ENCODE assay signal across 15 cellular contexts in genomic region chr3:123980539-123980938, GRCh38. TPM values are rescaled to one million over a fixed set of nuclear protein-coding genes. Genes with fewer than 3 reads are reported as not detected.
DNase-seq lines count a peak whose midpoint lies in the region; ATAC-seq, FAIRE-seq and TF ChIP-seq lines count a peak whose summit lies in the region.
"Had no signal": no experiment of that assay in that cellular context is flagged by ENCODE, and none has a peak within 500 bp of the region (broad histone marks: within the 10 kb centered on the region; RNA-seq: fewer than 3 reads in every experiment).

No MANE protein-coding gene starts in this region.

- H2BK120ac ChIP-seq in trophoblast cell (ENCODE audit: insufficient read depth, low read length, poor library complexity): no peak overlapping the region

- H3K36me3 Mint-ChIP-seq in astrocyte (ENCODE audit: low read depth, unreplicated experiment): no peaks in the 10 kb centered on the region
- H3K36me3 Mint-ChIP-seq in glutamatergic neuron (ENCODE audit: unreplicated experiment): peaks cover 8% of the 10 kb centered on the region
- H3K36me3 Mint-ChIP-seq in progenitor cell of endocrine pancreas (ENCODE audit: insufficient read depth): no peaks in the 10 kb centered on the region
- no peaks in the 10 kb centered on the region for H3K36me3 Mint-ChIP-seq in activated CD8-positive, alpha-beta T cell treated with anti-CD3 and anti-CD28 coated beads, Interleukin-2, amount 10 ng/mL, durations not matched to agents 7 days and 5 days (ENCODE audit: low read depth)
- H3K36me3 Mint-ChIP-seq: naive B cell had no signal

- no CpG with 5 or more reads among the region's 4 CpGs for WGBS in trophoblast cell (ENCODE audit: extremely low coverage, insufficient coverage, insufficient read length)

- H2AK5ac ChIP-seq in trophoblast cell (ENCODE audit: low read length): no peak overlapping the region

- H4K8ac ChIP-seq in trophoblast cell (ENCODE audit: low read depth, low read length): no peak overlapping the region

- H3K14ac ChIP-seq in trophoblast cell (ENCODE audit: low read length): no peak overlapping the region

- no peak overlapping the region for H3K18ac ChIP-seq in trophoblast cell (ENCODE audit: low read length)

- H2AFZ ChIP-seq in astrocyte (ENCODE audit: low read depth, low read length) (peak overlapping the region; percentile 87), trophoblast cell (ENCODE audit: insufficient read depth, low read length, poor library complexity) (no peak overlapping the region)

- H3K27me3 Mint-ChIP-seq in astrocyte (ENCODE audit: low read depth, unreplicated experiment): peaks cover 10% of the 10 kb centered on the region
- peaks cover 3% of the 10 kb centered on the region for H3K27me3 Mint-ChIP-seq in glutamatergic neuron (ENCODE audit: unreplicated experiment)
- H3K27me3 Mint-ChIP-seq in progenitor cell of endocrine pancreas: peaks cover 44% of the 10 kb centered on the region
- H3K27me3 Mint-ChIP-seq in activated CD8-positive, alpha-beta T cell treated with anti-CD3 and anti-CD28 coated beads, Interleukin-2, amount 10 ng/mL, durations not matched to agents 7 days and 5 days (ENCODE audit: low read depth): peaks cover 38% of the 10 kb centered on the region

- no peak overlapping the region for H4K12ac ChIP-seq in trophoblast cell (ENCODE audit: low read depth, low read length)

- no peaks in the 10 kb centered on the region for H3K36me3 ChIP-seq in ES-I3 (ENCODE audit: insufficient read depth, low read length)
- H3K36me3 ChIP-seq in astrocyte (ENCODE audit: insufficient read depth, low read length): no peaks in the 10 kb centered on the region
- no peaks in the 10 kb centered on the region for H3K36me3 ChIP-seq in trophoblast cell (ENCODE audit: control insufficient read depth in 1 of 2, insufficient read depth in 2 of 2, low read length in 2 of 2)
- H3K36me3 ChIP-seq: adrenal gland had no signal

- H2BK5ac ChIP-seq in trophoblast cell (ENCODE audit: low read depth, low read length, poor library complexity): no peak overlapping the region

- no peaks in the 10 kb centered on the region for H3K79me1 ChIP-seq in trophoblast cell (ENCODE audit: low read length)

- TF ChIP-seq CTCF in astrocyte (IDR thresholded peaks at IDR 0.05; ENCODE audit: insufficient read depth, low read depth, low read length) (no peak), glutamatergic neuron (IDR thresholded peaks at IDR 0.05; ENCODE audit: partially characterized antibody, unreplicated experiment) (no peak), progenitor cell of endocrine pancreas (IDR thresholded peaks at IDR 0.05; ENCODE audit: unreplicated experiment) (no peak)

- H4K91ac ChIP-seq in trophoblast cell (ENCODE audit: low read depth, low read length): no peak overlapping the region

- ATAC-seq in activated CD8-positive, alpha-beta T cell treated with anti-CD3 and anti-CD28 coated beads, Interleukin-2, amount 10 ng/mL, durations not matched to agents 7 days and 5 days: no peak

- no peaks in the 10 kb centered on the region for H4K20me1 ChIP-seq in astrocyte (ENCODE audit: insufficient read depth, low read length)

- H3K9me3 Mint-ChIP-seq in astrocyte (ENCODE audit: unreplicated experiment) (peaks cover 6% of the 10 kb centered on the region), glutamatergic neuron (ENCODE audit: unreplicated experiment) (no peaks in the 10 kb centered on the region), progenitor cell of endocrine pancreas (ENCODE audit: low read depth) (no peaks in the 10 kb centered on the region)
- H3K9me3 Mint-ChIP-seq in activated CD8-positive, alpha-beta T cell treated with anti-CD3 and anti-CD28 coated beads, Interleukin-2, amount 10 ng/mL, durations not matched to agents 7 days and 5 days (ENCODE audit: insufficient read depth): no peaks in the 10 kb centered on the region
- H3K9me3 Mint-ChIP-seq: CD4-positive, alpha-beta T cell; naive B cell had no signal

- CTCF ChIA-PET in activated CD8-positive, alpha-beta T cell treated with anti-CD3 and anti-CD28 coated beads, Interleukin-2, amount 10 ng/mL, durations not matched to agents 7 days and 5 days (lab: Charles Lee): interaction anchor here (0.9 to 2.4 kb wide), 4 partner anchors 8 to 20 kb away, joined by 3 to 8 read pairs (median 4); partner anchors contain the start of gene CCDC14

- no peak overlapping the region for H3K27ac ChIP-seq in astrocyte (ENCODE audit: low read depth, low read length)
- H3K27ac ChIP-seq in trophoblast cell (ENCODE audit: low read depth, low read length): no peak overlapping the region
- H3K27ac ChIP-seq: adrenal gland had no signal

- H3K23ac ChIP-seq in trophoblast cell (ENCODE audit: low read length): no peak overlapping the region

- H3K4me1 ChIP-seq in ES-I3 (ENCODE audit: insufficient read depth, low read length): no peaks in the 10 kb centered on the region
- H3K4me1 ChIP-seq in astrocyte (ENCODE audit: insufficient read depth, low read length): peaks cover 4% of the 10 kb centered on the region
- H3K4me1 ChIP-seq in trophoblast cell (ENCODE audit: control insufficient read depth in 1 of 2, insufficient read depth in 2 of 2, low read length in 2 of 2): no peaks in the 10 kb centered on the region

- H3K4ac ChIP-seq in trophoblast cell (ENCODE audit: low read depth, low read length): no peak overlapping the region

- no peak overlapping the region for H2BK12ac ChIP-seq in trophoblast cell (ENCODE audit: low read length)

- H3K9ac ChIP-seq in ES-I3 (ENCODE audit: low read depth, low read length) (peak overlapping the region; percentile 47; the same call in 1 of the 2 replicates), astrocyte (ENCODE audit: low read length) (peak overlapping the region; percentile 48), trophoblast cell (ENCODE audit: low read length) (no peak overlapping the region)

- H3K4me1 Mint-ChIP-seq in astrocyte (ENCODE audit: low read depth, unreplicated experiment): peaks cover 4% of the 10 kb centered on the region
- H3K4me1 Mint-ChIP-seq in glutamatergic neuron (ENCODE audit: low read depth, unreplicated experiment): no peaks in the 10 kb centered on the region
- peaks cover 3% of the 10 kb centered on the region for H3K4me1 Mint-ChIP-seq in progenitor cell of endocrine pancreas (ENCODE audit: low read depth)
- H3K4me1 Mint-ChIP-seq in activated CD8-positive, alpha-beta T cell treated with anti-CD3 and anti-CD28 coated beads, Interleukin-2, amount 10 ng/mL, durations not matched to agents 7 days and 5 days (ENCODE audit: low read depth): no peaks in the 10 kb centered on the region

- H3K4me2 ChIP-seq in astrocyte (ENCODE audit: low read length) (peak overlapping the region; percentile 98), trophoblast cell (ENCODE audit: low read length) (no peak overlapping the region)

- H3K9me3 ChIP-seq in ES-I3 (ENCODE audit: control insufficient read depth, insufficient read depth, low read length): no peaks in the 10 kb centered on the region
- no peaks in the 10 kb centered on the region for H3K9me3 ChIP-seq in astrocyte (ENCODE audit: insufficient read depth, low read depth, low read length)
- H3K9me3 ChIP-seq in trophoblast cell (ENCODE audit: insufficient read depth, low read depth, low read length): no peaks in the 10 kb centered on the region
- H3K9me3 ChIP-seq: adrenal gland had no signal

- H3K27ac Mint-ChIP-seq in astrocyte (ENCODE audit: unreplicated experiment): no peak overlapping the region
- no peak overlapping the region for H3K27ac Mint-ChIP-seq in glutamatergic neuron (ENCODE audit: unreplicated experiment)
- no peak overlapping the region for H3K27ac Mint-ChIP-seq in progenitor cell of endocrine pancreas
- H3K27ac Mint-ChIP-seq in activated CD8-positive, alpha-beta T cell treated with anti-CD3 and anti-CD28 coated beads, Interleukin-2, amount 10 ng/mL, durations not matched to agents 7 days and 5 days: no peak overlapping the region
- H3K27ac Mint-ChIP-seq: CD4-positive, alpha-beta T cell; naive B cell had no signal

- DNase-seq in astrocyte (ENCODE audit: low read depth) (no peak), glutamatergic neuron (no peak), progenitor cell of endocrine pancreas (ENCODE audit: low spot score, unreplicated experiment) (no peak), trophoblast cell (no peak), NCI-H526 treated with DMSO at 0.1 percent for 48 hours (lab: John Stamatoyannopoulos, UW) (no peak)
- DNase-seq in stimulated activated CD4-positive, alpha-beta T cell treated with anti-CD3 and anti-CD28 coated beads, Interleukin-1b, Interleukin-23, amount 100 ng/mL, for 48 hours: no peak
- no peak for DNase-seq in activated CD8-positive, alpha-beta T cell treated with anti-CD3 and anti-CD28 coated beads, Interleukin-2, amount 10 ng/mL, durations not matched to agents 7 days and 5 days
- DNase-seq: effector CD4-positive, alpha-beta T cell; MV-4-11; naive B cell; NCI-H187 had no signal

- peak overlapping the region; percentile 57 for H3K4me3 ChIP-seq in astrocyte (ENCODE audit: insufficient read depth, low read depth, low read length)
- no peak overlapping the region for H3K4me3 ChIP-seq in trophoblast cell (ENCODE audit: low read depth, low read length)

- H3K27me3 ChIP-seq in astrocyte (ENCODE audit: insufficient read depth, low read length): peaks cover 11% of the 10 kb centered on the region
- H3K27me3 ChIP-seq in trophoblast cell (ENCODE audit: insufficient read depth, low read length): no peaks in the 10 kb centered on the region
- H3K27me3 ChIP-seq: adrenal gland had no signal

- no peaks in the 10 kb centered on the region for H3K79me2 ChIP-seq in astrocyte (ENCODE audit: insufficient read depth, low read length)
- H3K79me2 ChIP-seq in trophoblast cell (ENCODE audit: control insufficient read depth, insufficient read depth, low read length, poor library complexity): no peaks in the 10 kb centered on the region

- FAIRE-seq in astrocyte (lab: Jason Lieb, UNC): no peak

- POLR2A ChIA-PET in activated CD8-positive, alpha-beta T cell treated with anti-CD3 and anti-CD28 coated beads, Interleukin-2, amount 10 ng/mL, durations not matched to agents 7 days and 5 days (lab: Charles Lee): no interaction called here

- peak overlapping the region; percentile 55 for H3K4me3 Mint-ChIP-seq in astrocyte (ENCODE audit: unreplicated experiment)
- H3K4me3 Mint-ChIP-seq in glutamatergic neuron (ENCODE audit: unreplicated experiment): peak overlapping the region; percentile 79
- H3K4me3 Mint-ChIP-seq in progenitor cell of endocrine pancreas (ENCODE audit: low read depth): peak overlapping the region; percentile 53
- H3K4me3 Mint-ChIP-seq in activated CD8-positive, alpha-beta T cell treated with anti-CD3 and anti-CD28 coated beads, Interleukin-2, amount 10 ng/mL, durations not matched to agents 7 days and 5 days: no peak overlapping the region
- H3K4me3 Mint-ChIP-seq: CD4-positive, alpha-beta T cell had no signal

RNA-seq across cellular contexts. Expression of gene ROPN1, which starts 11.4 kb away (rescaled TPM):
- not detected in 2 replicates for total RNA-seq in astrocyte
- not detected for total RNA-seq in glutamatergic neuron (ENCODE audit: unreplicated experiment)
- total RNA-seq in progenitor cell of endocrine pancreas: not detected in 2 replicates
- not detected in 2 replicates for polyA plus RNA-seq in trophoblast cell (2013)
- total RNA-seq in activated CD8-positive, alpha-beta T cell treated with anti-CD3 and anti-CD28 coated beads, Interleukin-2, amount 10 ng/mL, durations not matched to agents 7 days and 5 days: not detected
- total RNA-seq: adrenal gland; CD4-positive, alpha-beta T cell; posterior vena cava had no signal
- polyA plus RNA-seq: adrenal gland had no signal

RNA-seq across cellular contexts. Expression of gene CCDC14, which starts 19.5 kb away (rescaled TPM):
- 34.6 and 35.8 TPM in 2 replicates for total RNA-seq in astrocyte
- total RNA-seq in glutamatergic neuron (ENCODE audit: unreplicated experiment): 84.6 TPM
- 114 and 121 TPM in 2 replicates for total RNA-seq in progenitor cell of endocrine pancreas
- polyA plus RNA-seq in trophoblast cell (2013): 61.2 and 61.5 TPM in 2 replicates
- total RNA-seq in activated CD8-positive, alpha-beta T cell treated with anti-CD3 and anti-CD28 coated beads, Interleukin-2, amount 10 ng/mL, durations not matched to agents 7 days and 5 days: 10 to 100 TPM; 47.9 to 50.3 TPM

RNA-seq across cellular contexts. Expression of gene KALRN, which starts 52.6 kb away (rescaled TPM):
- 28.6 and 29.2 TPM in 2 replicates for total RNA-seq in astrocyte
- total RNA-seq in glutamatergic neuron (ENCODE audit: unreplicated experiment): 867 TPM
- total RNA-seq in progenitor cell of endocrine pancreas: 76.4 and 85.0 TPM in 2 replicates
- polyA plus RNA-seq in trophoblast cell (2013): 52.5 and 53.9 TPM in 2 replicates
- 1 to 10 TPM; 1.2 to 1.3 TPM for total RNA-seq in activated CD8-positive, alpha-beta T cell treated with anti-CD3 and anti-CD28 coated beads, Interleukin-2, amount 10 ng/mL, durations not matched to agents 7 days and 5 days

Comparison
In these comparisons a context has a peak if more than half of its experiments do, and no peak if none do; other contexts are left out.
1. RNA of gene KALRN, which starts 52.6 kb away (total RNA-seq): 867 TPM in glutamatergic neuron (single experiment), 76.4 to 85.0 TPM in progenitor cell of endocrine pancreas and 28.6 to 29.2 TPM in astrocyte; 1.2 to 1.3 TPM in activated CD8-positive, alpha-beta T cell treated with anti-CD3 and anti-CD28 coated beads, Interleukin-2, amount 10 ng/mL, durations not matched to agents 7 days and 5 days; every median in the first group is over 10 times any median in the second.